Comparison of ENCODE assay signal across 1 cellular context in the genomic region with DNA sequence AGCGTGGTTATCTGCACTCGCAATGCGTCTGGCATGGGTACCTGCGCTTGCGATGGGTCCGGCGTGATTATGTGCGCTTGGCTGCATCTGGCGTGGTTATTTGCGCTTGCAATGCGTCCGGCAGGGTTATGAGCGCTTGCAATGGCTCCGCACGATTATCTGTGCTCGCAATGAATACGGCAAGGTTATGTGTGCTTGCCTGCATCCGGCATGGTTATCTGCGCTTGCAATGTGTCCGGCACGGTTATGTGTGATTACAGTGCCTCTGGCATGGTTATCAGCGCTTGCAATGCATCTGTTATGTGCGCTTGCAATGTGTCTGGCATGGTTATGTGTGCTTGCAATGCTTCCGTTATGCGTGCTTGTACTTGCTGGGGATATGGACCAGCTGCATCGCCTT.
TF ChIP-seq lines count a peak whose summit lies in the region.

No MANE protein-coding gene starts in this region.

TF ChIP-seq in SK-N-SH, 30 proteins besides CTCF, POLR2A, EP300 and RAD21 (continued from another document):
- TF ChIP-seq REST (IDR thresholded peaks at IDR 0.05; ENCODE audit: low read depth, low read length): no peak
